In genomic region chr6:90595854-90596253, GRCh38 we compare ENCODE assay signal across 26 cellular contexts.
"Had no signal": no experiment of that assay in that cellular context is flagged by ENCODE, and none has a peak within 500 bp of the region (broad histone marks: within the 10 kb centered on the region; RNA-seq: fewer than 3 reads in every experiment).

No MANE protein-coding gene starts in this region.

- H3K27me3 ChIP-seq: neural progenitor cell, ovary, right lobe of liver, thyroid gland, uterus had no signal

- ATAC-seq: naive thymus-derived CD4-positive, alpha-beta T cell; natural killer cell; psoas muscle; right cardiac atrium; right lobe of liver; stimulated activated effector memory CD8-positive, alpha-beta T cell treated with anti-CD3 and anti-CD28 coated beads, Interleukin-12 subunit alpha, Interleukin-12 subunit beta, amount 100 ng/mL, for 72 hours; stimulated activated naive B cell treated with anti-CD40 and anti-IgM and Interleukin-4, amounts not matched to agents 10 μg/mL and 1 μg/mL and 100 μg/mL, for 72 hours; upper lobe of right lung had no signal

- H3K9ac ChIP-seq: neural progenitor cell, parathyroid adenoma had no signal

- H3K9me3 ChIP-seq: neutrophil, ovary, psoas muscle, right lobe of liver, sigmoid colon, stomach, thoracic aorta, thyroid gland, tibial nerve, upper lobe of right lung, uterus had no signal

- H3K4me3 ChIP-seq: neural progenitor cell, ovary, psoas muscle, right lobe of liver, sigmoid colon, stomach, thoracic aorta, thyroid gland, tibial nerve, upper lobe of right lung, uterus had no signal

- DNase-seq: naive thymus-derived CD4-positive, alpha-beta T cell; natural killer cell; nucleus accumbens; ovary; posterior cingulate gyrus; psoas muscle; right cardiac atrium; right lobe of liver; sigmoid colon; small intestine; stimulated activated CD4-positive, alpha-beta T cell treated with anti-CD3 and anti-CD28 coated beads, Interleukin-15, amount 100 ng/mL, for 24 hours; stimulated activated CD4-positive, alpha-beta T cell treated with anti-CD3 and anti-CD28 coated beads, Interleukin-2, amount 100 ng/mL, for 24 hours; stimulated activated CD4-positive, alpha-beta T cell treated with anti-CD3 and anti-CD28 coated beads, Interleukin-2, amount 100 ng/mL, for 48 hours; stimulated activated CD4-positive, alpha-beta T cell treated with anti-CD3 and anti-CD28 coated beads, Interleukin-4, amount 100 ng/mL, for 24 hours; stimulated activated naive B cell treated with anti-CD40 and anti-IgM and Interleukin-4, amounts not matched to agents 10 μg/mL and 1 μg/mL and 100 μg/mL, for 72 hours; stimulated activated naive CD4-positive, alpha-beta T cell treated with Interleukin-2 at 50 U/mL for 16 hours; stomach; thyroid gland; upper lobe of right lung; uterus had no signal

- H3K4me1 ChIP-seq: parathyroid adenoma, psoas muscle, right lobe of liver, sigmoid colon, stomach, thyroid gland, tibial nerve, upper lobe of right lung, uterus had no signal

- H3K4me2 ChIP-seq: neural progenitor cell had no signal

- H3K79me2 ChIP-seq: parathyroid adenoma had no signal

- H3K27ac ChIP-seq: neural progenitor cell, neutrophil, ovary, parathyroid adenoma, psoas muscle, right lobe of liver, sigmoid colon, stomach, thoracic aorta, thyroid gland, tibial nerve, upper lobe of right lung, uterus had no signal

- FAIRE-seq: small intestine had no signal

- H2AFZ ChIP-seq: neural progenitor cell, parathyroid adenoma had no signal

- H3K36me3 ChIP-seq: neural progenitor cell, neutrophil, ovary, right lobe of liver, sigmoid colon, stomach, thoracic aorta, thyroid gland, tibial nerve, upper lobe of right lung, uterus had no signal
